23 cellular contexts compared by ENCODE assay signal in the genomic region with DNA sequence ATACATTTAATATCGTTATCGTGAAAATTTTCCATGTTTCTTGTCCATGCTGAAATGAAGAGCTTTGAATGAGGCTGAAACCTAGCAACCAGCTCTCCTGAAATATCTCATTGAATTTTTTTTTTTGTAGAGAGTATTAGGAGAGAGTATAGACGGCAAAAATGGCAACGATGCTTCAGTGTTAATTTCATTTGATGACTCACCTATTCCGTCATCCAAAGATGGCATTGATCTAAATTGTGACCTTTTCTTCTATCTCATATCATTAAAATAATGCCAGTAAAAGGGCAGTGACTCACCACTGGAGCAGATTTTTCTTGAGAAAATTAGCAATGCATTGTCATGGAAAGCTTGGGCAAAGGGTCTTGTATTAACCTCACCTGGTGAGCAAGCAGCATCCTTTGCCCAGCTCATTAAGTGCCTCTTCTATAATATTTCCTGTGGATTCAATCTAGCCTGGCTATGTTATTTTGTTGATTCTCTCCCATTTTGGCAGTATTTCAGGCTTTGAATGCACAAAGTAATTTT.
"Had no signal": no experiment of that assay in that cellular context is flagged by ENCODE, and none has a peak within 500 bp of the region (broad histone marks: within the 10 kb centered on the region; RNA-seq: fewer than 3 reads in every experiment).

No MANE protein-coding gene starts in this region.

- H3K4me1 ChIP-seq: colonic mucosa, lower lobe of right lung, tibial artery had no signal

- H3K4me2 ChIP-seq: smooth muscle cell had no signal

- H3K36me3 Mint-ChIP-seq: activated CD4-positive, alpha-beta memory T cell treated with anti-CD3 and anti-CD28 coated beads for 36 hours; mesothelial cell of epicardium had no signal

- H3K27me3 Mint-ChIP-seq: activated CD4-positive, alpha-beta memory T cell treated with anti-CD3 and anti-CD28 coated beads for 36 hours; central memory CD8-positive, alpha-beta T cell; stimulated activated memory B cell treated with anti-CD40 and anti-IgM and Interleukin-4, amounts not matched to agents 10 μg/mL and 1 μg/mL and 100 μg/mL, for 72 hours had no signal

- ATAC-seq: lower lobe of right lung; sciatic nerve; stimulated activated memory B cell treated with anti-CD40 and anti-IgM and Interleukin-4, amounts not matched to agents 10 μg/mL and 1 μg/mL and 100 μg/mL, for 72 hours had no signal

- H3K27ac ChIP-seq: brain microvascular endothelial cell, colonic mucosa, epithelial cell of prostate, lower lobe of right lung, tibial artery had no signal

- H3K9me3 Mint-ChIP-seq: activated CD4-positive, alpha-beta memory T cell treated with anti-CD3 and anti-CD28 coated beads for 36 hours; activated T-cell treated with anti-CD3 and anti-CD28 coated beads, Interleukin-2, amount 50 U/mL, for 4 hours; central memory CD8-positive, alpha-beta T cell; stimulated activated memory B cell treated with anti-CD40 and anti-IgM and Interleukin-4, amounts not matched to agents 10 μg/mL and 1 μg/mL and 100 μg/mL, for 72 hours had no signal

- H3K4me3 Mint-ChIP-seq: activated CD4-positive, alpha-beta memory T cell treated with anti-CD3 and anti-CD28 coated beads for 36 hours; activated T-cell treated with anti-CD3 and anti-CD28 coated beads, Interleukin-2, amount 50 U/mL, for 4 hours; central memory CD8-positive, alpha-beta T cell; endodermal cell; mesothelial cell of epicardium; nephron progenitor cell; stimulated activated memory B cell treated with anti-CD40 and anti-IgM and Interleukin-4, amounts not matched to agents 10 μg/mL and 1 μg/mL and 100 μg/mL, for 72 hours had no signal

- H3K27ac Mint-ChIP-seq: activated CD4-positive, alpha-beta memory T cell treated with anti-CD3 and anti-CD28 coated beads for 36 hours; endodermal cell; mesothelial cell of epicardium; nephron progenitor cell; stimulated activated memory B cell treated with anti-CD40 and anti-IgM and Interleukin-4, amounts not matched to agents 10 μg/mL and 1 μg/mL and 100 μg/mL, for 72 hours had no signal

- H3K9me3 ChIP-seq: colonic mucosa, lower lobe of right lung, tibial artery had no signal

- FAIRE-seq: keratinocyte had no signal

- H3K4me3 ChIP-seq: colonic mucosa, lower lobe of right lung, smooth muscle cell, tibial artery had no signal

- H3K27me3 ChIP-seq: brain microvascular endothelial cell, colonic mucosa, tibial artery had no signal

- H3K4me1 Mint-ChIP-seq: central memory CD8-positive, alpha-beta T cell; endodermal cell; nephron progenitor cell; stimulated activated memory B cell treated with anti-CD40 and anti-IgM and Interleukin-4, amounts not matched to agents 10 μg/mL and 1 μg/mL and 100 μg/mL, for 72 hours had no signal

- H3K36me3 ChIP-seq: brain microvascular endothelial cell, colonic mucosa, lower lobe of right lung, tibial artery had no signal

- DNase-seq: activated CD4-positive, alpha-beta memory T cell treated with anti-CD3 and anti-CD28 coated beads for 36 hours; activated effector memory CD4-positive, alpha-beta T cell treated with anti-CD3 and anti-CD28 coated beads, Interleukin-2, amount 50 U/mL, for 16 hours; activated T-cell treated with anti-CD3 and anti-CD28 coated beads, Interleukin-2, amount 50 U/mL, for 4 hours; anterior cingulate cortex; brain microvascular endothelial cell; colonic mucosa; endodermal cell; foreskin fibroblast; glutamatergic neuron; hippocampal formation; lower lobe of right lung; nephron progenitor cell; nucleus accumbens; substantia nigra; T1000; tibial artery had no signal
